In the genomic region with DNA sequence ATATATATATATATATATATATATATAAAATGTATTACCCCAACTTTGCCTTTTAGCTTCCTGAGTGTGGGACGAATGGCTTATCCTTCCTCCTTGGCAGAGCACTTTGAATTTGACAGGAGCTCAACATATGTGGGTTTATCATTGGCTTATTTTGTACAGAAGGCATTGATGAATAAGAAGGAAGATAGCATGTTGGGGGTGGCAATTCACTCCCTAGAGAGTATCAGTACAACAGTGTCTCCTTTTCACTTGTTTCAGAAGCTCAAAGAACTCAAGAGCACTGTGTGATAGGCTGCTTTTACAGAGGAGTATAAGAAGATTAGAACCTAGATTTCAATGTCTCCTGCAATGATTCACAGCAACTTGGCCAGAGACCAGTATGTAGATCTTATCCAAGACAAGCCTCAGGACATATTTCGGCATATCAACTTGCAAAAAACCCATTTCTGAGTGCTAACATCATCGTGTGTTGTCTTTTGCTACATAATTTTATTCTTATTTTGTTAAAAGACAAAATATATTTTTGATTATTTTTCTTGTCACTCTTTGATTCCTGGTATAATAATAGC, we compare ENCODE assay signal across 20 cellular contexts.
DNase-seq lines count a peak whose midpoint lies in the region; ATAC-seq and TF ChIP-seq lines count a peak whose summit lies in the region.
"Had no signal": no experiment of that assay in that cellular context is flagged by ENCODE, and none has a peak within 500 bp of the region (broad histone marks: within the 10 kb centered on the region; RNA-seq: fewer than 3 reads in every experiment).

No MANE protein-coding gene starts in this region.

- no peak overlapping the region for H3K14ac ChIP-seq in trophoblast cell (ENCODE audit: low read length)

- in situ Hi-C loops in GM23248 (cut with MboI): no loop called here

- H3F3A ChIP-seq in GM23248 (ENCODE audit: insufficient read depth): no peaks in the 10 kb centered on the region

- DNase-seq in GM23248 (peak; percentile 24), epithelial cell of esophagus (ENCODE audit: low read depth) (peak; percentile 8), trophoblast cell (peak; percentile 27 to 90), NCI-H2227 treated with DMSO at 0.1 percent for 48 hours (lab: John Stamatoyannopoulos, UW) (no peak), Caco-2 (no peak)
- DNase-seq: ACHN; CD8-positive, alpha-beta memory T cell; DMS53; GDM1; NCI-H1092 treated with DMSO at 0.1 percent for 48 hours; NCI-H146; NCI-H2029 treated with DMSO at 0.1 percent for 48 hours; NCI-H524 treated with DMSO at 0.1 percent for 48 hours; NCI-H82; SHP77 had no signal

- H3K23ac ChIP-seq in trophoblast cell (ENCODE audit: low read length): no peak overlapping the region

- no peak overlapping the region for H3K4ac ChIP-seq in trophoblast cell (ENCODE audit: low read depth, low read length)

- no peak overlapping the region for H3K4me3 Mint-ChIP-seq in Caco-2 (ENCODE audit: unreplicated experiment)
- H3K4me3 Mint-ChIP-seq: CD8-positive, alpha-beta memory T cell had no signal

- H2BK120ac ChIP-seq in trophoblast cell (ENCODE audit: insufficient read depth, low read length, poor library complexity): no peak overlapping the region

- peaks cover 3% of the 10 kb centered on the region for H3K27me3 Mint-ChIP-seq in Caco-2 (ENCODE audit: insufficient read depth, unreplicated experiment)
- H3K27me3 Mint-ChIP-seq: CD8-positive, alpha-beta memory T cell had no signal

- no peaks in the 10 kb centered on the region for H3K79me1 ChIP-seq in trophoblast cell (ENCODE audit: low read length)

- no peak overlapping the region for H4K8ac ChIP-seq in trophoblast cell (ENCODE audit: low read depth, low read length)

- no peak overlapping the region for H2AK5ac ChIP-seq in trophoblast cell (ENCODE audit: low read length)

- H3K4me1 ChIP-seq in GM23248 (ENCODE audit: insufficient read depth): no peaks in the 10 kb centered on the region
- H3K4me1 ChIP-seq in OCI-LY3 (ENCODE audit: low read length): no peaks in the 10 kb centered on the region
- H3K4me1 ChIP-seq in trophoblast cell (ENCODE audit: control insufficient read depth in 1 of 2, insufficient read depth in 2 of 2, low read length in 2 of 2): no peaks in the 10 kb centered on the region
- H3K4me1 ChIP-seq in Caco-2: no peaks in the 10 kb centered on the region

- no peak overlapping the region for H4K12ac ChIP-seq in trophoblast cell (ENCODE audit: low read depth, low read length)

- H4K20me1 ChIP-seq in GM23248 (ENCODE audit: insufficient read depth) (no peaks in the 10 kb centered on the region), OCI-LY3 (ENCODE audit: insufficient read depth, low read length) (no peaks in the 10 kb centered on the region)
- H4K20me1 ChIP-seq: BLaER1 had no signal

- BruUV-seq in Caco-2 (replicated peaks; lab: Mats Ljungman, UMichigan): no TSS peak

- no peak overlapping the region for H3K27ac ChIP-seq in GM23248
- H3K27ac ChIP-seq in OCI-LY3 (ENCODE audit: low read length): no peak overlapping the region
- no peak overlapping the region for H3K27ac ChIP-seq in trophoblast cell (ENCODE audit: low read depth, low read length)
- H3K27ac ChIP-seq: BLaER1 had no signal

- H3K9me2 ChIP-seq in GM23248 (ENCODE audit: insufficient read depth): no peaks in the 10 kb centered on the region

- H3K4me3 ChIP-seq in GM23248 (no peak overlapping the region), OCI-LY3 (ENCODE audit: low read length) (no peak overlapping the region), epithelial cell of esophagus (ENCODE audit: low read length) (no peak overlapping the region), trophoblast cell (ENCODE audit: low read depth, low read length) (no peak overlapping the region), Caco-2 (ENCODE audit: low read depth, low read length) (no peak overlapping the region)
- H3K4me3 ChIP-seq: BLaER1, K562 had no signal

- H2AFZ ChIP-seq in GM23248: no peak overlapping the region
- peak overlapping the region; percentile 64; the same call in 1 of the 2 replicates for H2AFZ ChIP-seq in OCI-LY3 (ENCODE audit: low read depth, low read length)
- no peak overlapping the region for H2AFZ ChIP-seq in trophoblast cell (ENCODE audit: insufficient read depth, low read length, poor library complexity)

- no peaks in the 10 kb centered on the region for H3K36me3 Mint-ChIP-seq in Caco-2 (ENCODE audit: insufficient read depth, unreplicated experiment)
- H3K36me3 Mint-ChIP-seq: CD8-positive, alpha-beta memory T cell had no signal

- ATAC-seq in HG02623 (IDR thresholded peaks at IDR 0.05; ENCODE audit: unreplicated experiment): no peak
- ATAC-seq: HepG2, K562 had no signal

- H3K27ac Mint-ChIP-seq in Caco-2 (ENCODE audit: unreplicated experiment): no peak overlapping the region
- H3K27ac Mint-ChIP-seq: CD8-positive, alpha-beta memory T cell had no signal

- H3K9me3 ChIP-seq in GM23248 (ENCODE audit: low read depth): no peaks in the 10 kb centered on the region
- H3K9me3 ChIP-seq in OCI-LY3 (ENCODE audit: insufficient read depth, low read length): no peaks in the 10 kb centered on the region
- H3K9me3 ChIP-seq in trophoblast cell (ENCODE audit: insufficient read depth, low read depth, low read length): no peaks in the 10 kb centered on the region
- H3K9me3 ChIP-seq in Caco-2: no peaks in the 10 kb centered on the region
- H3K9me3 ChIP-seq: BLaER1 had no signal

- no peak overlapping the region for H4K91ac ChIP-seq in trophoblast cell (ENCODE audit: low read depth, low read length)

- intact Hi-C loops in Caco-2 (cut with micrococcal nuclease; ENCODE audit: unreplicated experiment): no loop called here

- no peak overlapping the region for H3K18ac ChIP-seq in trophoblast cell (ENCODE audit: low read length)

- no peak overlapping the region for H2BK12ac ChIP-seq in trophoblast cell (ENCODE audit: low read length)

- H3K36me3 ChIP-seq in GM23248 (ENCODE audit: low read depth) (no peaks in the 10 kb centered on the region), OCI-LY3 (replicated peaks; ENCODE audit: low read depth, low read length) (no peaks in the 10 kb centered on the region), trophoblast cell (ENCODE audit: control insufficient read depth in 1 of 2, insufficient read depth in 2 of 2, low read length in 2 of 2) (no peaks in the 10 kb centered on the region), Caco-2 (ENCODE audit: control insufficient read depth, insufficient read depth, low read length) (no peaks in the 10 kb centered on the region)
- H3K36me3 ChIP-seq: BLaER1 had no signal

- TF ChIP-seq CTCF in OCI-LY3 (IDR thresholded peaks at IDR 0.05; ENCODE audit: low read depth, low read length): no peak
- TF ChIP-seq CTCF in epithelial cell of esophagus (IDR thresholded peaks at IDR 0.05; ENCODE audit: insufficient read depth, low read depth, low read length, missing control alignments): no peak
- TF ChIP-seq CTCF in Caco-2 (IDR thresholded peaks at IDR 0.05; ENCODE audit: insufficient read depth in 1 of 2, low read depth in 1 of 2, low read length in 1 of 2, severe bottlenecking in 1 of 2, unreplicated experiment in 1 of 2): no peak

- H3K4me2 ChIP-seq in GM23248 (ENCODE audit: unreplicated experiment) (no peak overlapping the region), OCI-LY3 (ENCODE audit: low read length) (no peak overlapping the region), trophoblast cell (ENCODE audit: low read length) (no peak overlapping the region)
- H3K4me2 ChIP-seq: BLaER1 had no signal

- POLR2A ChIA-PET in Caco-2 (lab: Charles Lee): no interaction called here

- H3K79me2 ChIP-seq in GM23248 (ENCODE audit: insufficient read depth) (no peaks in the 10 kb centered on the region), OCI-LY3 (ENCODE audit: low read length) (no peaks in the 10 kb centered on the region), trophoblast cell (ENCODE audit: control insufficient read depth, insufficient read depth, low read length, poor library complexity) (no peaks in the 10 kb centered on the region)

- H3K27me3 ChIP-seq in GM23248 (replicated peaks; ENCODE audit: insufficient read depth) (no peaks in the 10 kb centered on the region), OCI-LY3 (ENCODE audit: low read depth, low read length) (no peaks in the 10 kb centered on the region), trophoblast cell (ENCODE audit: insufficient read depth, low read length) (no peaks in the 10 kb centered on the region), Caco-2 (replicated peaks; ENCODE audit: control insufficient read depth, insufficient read depth, low read length) (no peaks in the 10 kb centered on the region)
- H3K27me3 ChIP-seq: BLaER1 had no signal

- no peak overlapping the region for H2BK5ac ChIP-seq in trophoblast cell (ENCODE audit: low read depth, low read length, poor library complexity)

- 6 to 9% methylated on average over 3 of the region's 3 CpGs for WGBS in GM23248 (ENCODE audit: low coverage in 1 of 2, low lambda C conversion rate in 2 of 2, missing lambda C conversion rate in 2 of 2), 2 experiments
- WGBS in trophoblast cell (ENCODE audit: extremely low coverage, insufficient coverage, insufficient read length): no CpG with 5 or more reads among the region's 3 CpGs

- no peaks in the 10 kb centered on the region for H3K9me3 Mint-ChIP-seq in Caco-2 (ENCODE audit: unreplicated experiment)

- H3K9ac ChIP-seq in GM23248: no peak overlapping the region
- H3K9ac ChIP-seq in OCI-LY3 (ENCODE audit: low read length): no peak overlapping the region
- H3K9ac ChIP-seq in trophoblast cell (ENCODE audit: low read length): no peak overlapping the region
- H3K9ac ChIP-seq: BLaER1 had no signal

- no peaks in the 10 kb centered on the region for H3K4me1 Mint-ChIP-seq in Caco-2 (ENCODE audit: low read depth, unreplicated experiment)

- CTCF ChIA-PET in Caco-2 (lab: Charles Lee): no interaction called here

Comparison
In these comparisons a context has a peak if more than half of its experiments do, and no peak if none do; other contexts are left out.
1. DNase-seq: peak in GM23248 (single experiment), epithelial cell of esophagus (single experiment) and trophoblast cell (2 of 2); none in NCI-H2227 treated with DMSO at 0.1 percent for 48 hours (single experiment) and Caco-2 (0 of 2).